6 cellular contexts compared by ENCODE assay signal in the genomic region with DNA sequence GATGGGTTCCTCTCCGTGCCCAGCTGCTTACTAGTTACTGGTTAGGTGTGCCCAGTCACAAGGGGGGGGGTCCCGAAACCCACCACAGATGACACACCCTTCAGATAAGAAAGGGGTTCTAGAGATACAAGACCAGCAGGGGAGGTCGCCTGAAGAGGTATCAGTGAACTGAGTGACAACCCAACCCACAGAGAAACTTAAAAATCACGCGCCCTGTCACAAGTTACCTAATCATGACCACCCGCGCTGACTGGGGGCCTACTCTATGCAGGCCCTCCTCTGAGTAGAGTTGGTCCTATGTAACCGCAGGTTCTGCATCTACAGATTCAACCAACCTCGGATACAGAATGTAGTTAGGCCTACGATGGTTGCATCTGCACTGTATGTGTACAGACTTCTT.
"Had no signal": no experiment of that assay in that cellular context is flagged by ENCODE, and none has a peak within 500 bp of the region (broad histone marks: within the 10 kb centered on the region; RNA-seq: fewer than 3 reads in every experiment).

No MANE protein-coding gene starts in this region.

- DNase-seq: HFFc6, IMR-90 had no signal

- H3K4me3 ChIP-seq: GM23338, HAP-1, K562 had no signal

- H3K9me3 ChIP-seq: HAP-1 had no signal

- H3K27ac Mint-ChIP-seq: GM23338, HFFc6 had no signal

- H2AFZ ChIP-seq: GM23338 had no signal

- ATAC-seq: GM23338, HCT116, K562 had no signal

- H3K4me1 ChIP-seq: HAP-1 had no signal

- H3K4me3 Mint-ChIP-seq: GM23338, HFFc6 had no signal

- H3K4me2 ChIP-seq: GM23338 had no signal

- H3K4me1 Mint-ChIP-seq: GM23338 had no signal

- H3K9me3 Mint-ChIP-seq: GM23338 had no signal
